ENCODE assay signal across 12 cellular contexts in genomic region chr17:10120113-10120485, GRCh38.
DNase-seq lines count a peak whose midpoint lies in the region; ATAC-seq and TF ChIP-seq lines count a peak whose summit lies in the region.
"Had no signal": no experiment of that assay in that cellular context is flagged by ENCODE, and none has a peak within 500 bp of the region (broad histone marks: within the 10 kb centered on the region; RNA-seq: fewer than 3 reads in every experiment).

No MANE protein-coding gene starts in this region.

- TF ChIP-seq CTCF in heart left ventricle (IDR thresholded peaks at IDR 0.05) (no peak), left lung (IDR thresholded peaks at IDR 0.05) (no peak), upper lobe of right lung (IDR thresholded peaks at IDR 0.05) (no peak)

- H3K27ac ChIP-seq in heart left ventricle, result peak overlapping the region in 10 of 12 donors; percentile 25 to 67 (median 48)
- peak overlapping the region in 1 of 2 donors; percentile 77 for H3K27ac ChIP-seq in left lung
- peak overlapping the region; percentile 17 for H3K27ac ChIP-seq in upper lobe of right lung
- H3K27ac ChIP-seq: testis had no signal

- H3K9me3 ChIP-seq in heart left ventricle (no peaks in the 10 kb centered on the region), left lung (no peaks in the 10 kb centered on the region), upper lobe of right lung (no peaks in the 10 kb centered on the region)
- H3K9me3 ChIP-seq: testis had no signal

- no peak for ATAC-seq in heart left ventricle
- peak; percentile 7 for ATAC-seq in left lung
- peak; percentile 29 for ATAC-seq in upper lobe of right lung

- no peak for TF ChIP-seq POLR2A in heart left ventricle (IDR thresholded peaks at IDR 0.05)

- WGBS in heart left ventricle, 4 donors, result 66 to 93% (median 73%) methylated on average over 6 to 9 of the region's 9 CpGs

- H3K4me3 ChIP-seq in heart left ventricle (no peak overlapping the region), left lung (no peak overlapping the region), upper lobe of right lung (no peak overlapping the region)
- H3K4me3 ChIP-seq: testis had no signal

- intact Hi-C loops in heart left ventricle (cut with DNase I) (loop anchor here in 2 of 10 donors (5.0 to 10.0 kb wide), 4 partner anchors 77 to 195 kb away; partner anchors contain the start of gene GAS7 (in 1 of the 2)), cardiac septum (cut with DNase I) (no loop called here), left lung (cut with DNase I) (loop anchor here in 1 of 2 donors (10.0 kb wide), 1 partner anchor 75 kb away; the partner anchor contains the start of gene GAS7), upper lobe of right lung (cut with DNase I) (no loop called here)

- H3K27me3 ChIP-seq in heart left ventricle, result no peaks in the 10 kb centered on the region
- peaks cover 0 to 26% of the 10 kb centered on the region in 2 donors for H3K27me3 ChIP-seq in left lung
- no peaks in the 10 kb centered on the region for H3K27me3 ChIP-seq in upper lobe of right lung
- H3K27me3 ChIP-seq: testis had no signal

- no peak for DNase-seq in heart left ventricle
- no peak for DNase-seq in cardiac septum (ENCODE audit: low spot score)
- peak; percentile 15 for DNase-seq in SKM-1 (lab: John Stamatoyannopoulos, UW; ENCODE audit: unreplicated experiment)
- peak in 1 of 2 donors; percentile 82 for DNase-seq in left lung
- DNase-seq in upper lobe of right lung, result peak; percentile 63
- DNase-seq in HUDEP-2 (lab: John Stamatoyannopoulos, UW; ENCODE audit: unreplicated experiment in 76 of 76), result no peak
- DNase-seq in NAMALWA (ENCODE audit: low spot score), result no peak
- DNase-seq in NCI-H2227 treated with DMSO at 0.1 percent for 48 hours (lab: John Stamatoyannopoulos, UW), result no peak
- DNase-seq: kidney glomerular epithelial cell; NCI-H345; stimulated activated CD4-positive, alpha-beta T cell treated with anti-CD3 and anti-CD28 coated beads, Interleukin-2, amount 100 ng/mL, for 48 hours; testis had no signal

- H3K4me1 ChIP-seq in heart left ventricle (peaks cover 0 to 91% (median 62%) of the 10 kb centered on the region in 12 donors), left lung (peaks cover 0 to 63% of the 10 kb centered on the region in 2 donors), upper lobe of right lung (peaks cover 36% of the 10 kb centered on the region)

- no peaks in the 10 kb centered on the region for H3K36me3 ChIP-seq in heart left ventricle
- no peaks in the 10 kb centered on the region for H3K36me3 ChIP-seq in left lung
- no peaks in the 10 kb centered on the region for H3K36me3 ChIP-seq in upper lobe of right lung

Comparison
In these comparisons a context has a peak if more than half of its experiments do, and no peak if none do; other contexts are left out.
1. ATAC-seq: peak in left lung (single experiment) and upper lobe of right lung (single experiment); none in heart left ventricle (0 of 4).
2. DNase-seq: peak in SKM-1 (single experiment) and upper lobe of right lung (single experiment); none in heart left ventricle (0 of 5), cardiac septum (single experiment), HUDEP-2 (0 of 76), NAMALWA (single experiment) and NCI-H2227 treated with DMSO at 0.1 percent for 48 hours (single experiment).